In the genomic region with DNA sequence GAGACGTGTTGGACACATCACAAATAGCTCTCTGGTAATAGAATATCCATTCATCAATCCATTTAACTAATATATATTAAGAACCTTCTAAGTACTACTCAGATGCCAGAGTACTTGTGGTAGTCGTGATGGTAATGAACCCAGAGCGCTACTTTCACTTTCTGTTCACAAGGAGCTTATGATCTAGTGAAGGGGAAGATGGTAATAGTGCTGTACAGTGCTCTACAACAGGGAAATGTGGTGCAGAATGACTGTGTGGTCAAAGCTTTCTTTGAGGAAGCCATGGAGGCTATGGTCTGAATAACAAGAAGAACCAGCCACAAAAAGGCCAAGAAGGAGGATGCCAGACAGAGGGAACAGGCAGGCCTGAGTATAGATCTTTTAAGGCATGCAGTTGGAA, we compare ENCODE assay signal across 8 cellular contexts.
A peak's percentile ranks its signal among the peaks of the same experiment; 100 is the strongest.
DNase-seq lines count a peak whose midpoint lies in the region; ATAC-seq and TF ChIP-seq lines count a peak whose summit lies in the region.

No MANE protein-coding gene starts in this region.

- no peaks in the 10 kb centered on the region for H3K27me3 ChIP-seq in colonic mucosa
- peaks cover 0 to 6% (median 0%) of the 10 kb centered on the region in 3 experiments for H3K27me3 ChIP-seq in neuronal stem cell (ENCODE audit: control insufficient read depth in 3 of 3, insufficient read depth in 3 of 3, low read depth in 1 of 3, low read length in 3 of 3)

- H2BK12ac ChIP-seq in neuronal stem cell (ENCODE audit: low read length), result no peak overlapping the region

- H3K9me3 ChIP-seq in colonic mucosa (no peaks in the 10 kb centered on the region), neuronal stem cell (replicated peaks in 1 of 2; ENCODE audit: control insufficient read depth in 2 of 2, insufficient read depth in 1 of 2, low read depth in 1 of 2, low read length in 2 of 2) (no peaks in the 10 kb centered on the region)

- H2AK5ac ChIP-seq in neuronal stem cell (ENCODE audit: low read depth, low read length), result no peak overlapping the region

- H3K27ac ChIP-seq in colonic mucosa (peak overlapping the region; percentile 57), neuronal stem cell (replicated peaks; ENCODE audit: low read length) (no peak overlapping the region)

- intact Hi-C loops in colonic mucosa (cut with DNase I), result no loop called here

- H3K79me1 ChIP-seq in neuronal stem cell (ENCODE audit: low read depth, low read length), result no peaks in the 10 kb centered on the region

- no peak overlapping the region for H4K91ac ChIP-seq in neuronal stem cell (ENCODE audit: low read depth, low read length, poor library complexity)

- ATAC-seq in GM18499 (IDR thresholded peaks at IDR 0.05; ENCODE audit: insufficient read depth, unreplicated experiment) (peak; percentile 72), GM21737 (IDR thresholded peaks at IDR 0.05; ENCODE audit: unreplicated experiment) (peak; percentile 80), omental fat pad (ENCODE audit: low FRiP score) (no peak)
- ATAC-seq in stimulated activated naive CD8-positive, alpha-beta T cell treated with anti-CD3 and anti-CD28 coated beads, Interleukin-15, Interleukin-2, amounts not matched to agents 100 U/mL and 50 U/mL, for 24 hours, result peak; percentile 84

- no peak overlapping the region for H2BK120ac ChIP-seq in neuronal stem cell (ENCODE audit: low read depth, low read length)

- no peak overlapping the region for H2AFZ ChIP-seq in neuronal stem cell (ENCODE audit: low read length)

- no peak overlapping the region for H3K4me2 ChIP-seq in neuronal stem cell (ENCODE audit: insufficient read depth, low read length, poor library complexity, severe bottlenecking)

- H3K4me3 ChIP-seq in colonic mucosa (no peak overlapping the region), neuronal stem cell (ENCODE audit: low read length in 2 of 2) (no peak overlapping the region)

- no peak overlapping the region for H3K14ac ChIP-seq in neuronal stem cell (ENCODE audit: low read length)

- WGBS in neuronal stem cell (ENCODE audit: extremely low coverage in 2 of 2, insufficient read length in 2 of 2, insufficient replicate concordance in 1 of 2), 2 donors, result no CpG with 5 or more reads among the region's 3 CpGs

- H4K8ac ChIP-seq in neuronal stem cell (ENCODE audit: low read depth, low read length), result no peak overlapping the region

- H3K9ac ChIP-seq in colonic mucosa (ENCODE audit: low read depth in 2 of 2, low read length in 2 of 2) (no peak overlapping the region), neuronal stem cell (ENCODE audit: low read depth, low read length, poor library complexity) (no peak overlapping the region)

- peak; percentile 68 for DNase-seq in M059J (ENCODE audit: low read depth)
- DNase-seq in colonic mucosa, result no peak
- DNase-seq in stimulated activated naive CD8-positive, alpha-beta T cell treated with anti-CD3 and anti-CD28 coated beads, Interleukin-15, Interleukin-2, amounts not matched to agents 100 U/mL and 50 U/mL, for 24 hours, result no peak
- DNase-seq in neuronal stem cell (ENCODE audit: low spot score), result no peak
- DNase-seq in NCI-H510A treated with DMSO at 0.1 percent for 48 hours (lab: John Stamatoyannopoulos, UW), result no peak
- DNase-seq in omental fat pad (ENCODE audit: low spot score), result no peak

- H3K23ac ChIP-seq in neuronal stem cell (ENCODE audit: low read depth, low read length, poor library complexity), result no peak overlapping the region

- no peak overlapping the region for H3K18ac ChIP-seq in neuronal stem cell (ENCODE audit: low read length)

- H3K36me3 ChIP-seq in colonic mucosa (no peaks in the 10 kb centered on the region), neuronal stem cell (replicated peaks in 1 of 2; ENCODE audit: control insufficient read depth in 2 of 2, insufficient read depth in 2 of 2, low read length in 2 of 2) (no peaks in the 10 kb centered on the region)

- peaks cover 8% of the 10 kb centered on the region for H3K4me1 ChIP-seq in colonic mucosa
- no peaks in the 10 kb centered on the region for H3K4me1 ChIP-seq in neuronal stem cell (ENCODE audit: control insufficient read depth in 2 of 2, insufficient read depth in 1 of 2, low read depth in 1 of 2, low read length in 2 of 2)

- H3K4ac ChIP-seq in neuronal stem cell (ENCODE audit: low read length), result no peak overlapping the region

- TF ChIP-seq CTCF in colonic mucosa (IDR thresholded peaks at IDR 0.05) (no peak), omental fat pad (IDR thresholded peaks at IDR 0.05) (no peak)

- no peak overlapping the region for H2BK15ac ChIP-seq in neuronal stem cell (ENCODE audit: low read length)

- no peak overlapping the region for H2BK5ac ChIP-seq in neuronal stem cell (ENCODE audit: low read length)
